ENCODE assay signal across 8 cellular contexts in the genomic region with DNA sequence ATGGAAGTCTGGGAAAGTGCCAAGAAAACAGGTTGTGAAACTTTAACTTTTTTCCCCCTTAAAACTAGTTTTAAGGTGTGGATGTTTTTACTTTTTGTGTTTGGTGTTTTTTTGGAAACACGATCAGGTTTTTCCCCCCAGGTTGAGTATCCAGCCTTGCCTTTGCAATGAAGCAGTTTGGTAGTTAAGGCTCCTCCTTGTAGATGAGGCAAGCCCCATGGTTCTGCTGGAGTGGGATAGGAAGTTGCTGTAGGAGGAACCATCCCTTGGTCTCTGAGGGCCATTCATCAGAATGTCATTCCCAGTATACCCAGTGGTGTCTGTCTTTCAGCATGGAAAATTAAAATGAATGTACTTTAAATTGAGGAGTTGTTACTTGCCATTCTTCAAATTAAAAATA. TPM values are rescaled to one million over a fixed set of nuclear protein-coding genes. Genes with fewer than 3 reads are reported as not detected.
DNase-seq lines count a peak whose midpoint lies in the region; ATAC-seq and TF ChIP-seq lines count a peak whose summit lies in the region.

No MANE protein-coding gene starts in this region.

- H3K36me3 Mint-ChIP-seq in natural killer cell treated with Interleukin-12 subunit alpha and Interleukin-12 subunit beta and Interleukin-15 and Interleukin-18, amount 100 ng/mL, for 72 hours, result peaks cover 7% of the 10 kb centered on the region

- no peaks in the 10 kb centered on the region for H3K9me3 Mint-ChIP-seq in natural killer cell treated with Interleukin-12 subunit alpha and Interleukin-12 subunit beta and Interleukin-15 and Interleukin-18, amount 100 ng/mL, for 72 hours

- H3K27me3 Mint-ChIP-seq in natural killer cell treated with Interleukin-12 subunit alpha and Interleukin-12 subunit beta and Interleukin-15 and Interleukin-18, amount 100 ng/mL, for 72 hours, result no peaks in the 10 kb centered on the region

- H3K79me2 ChIP-seq in DND-41 (ENCODE audit: insufficient read depth, low read length), result peaks cover 86% of the 10 kb centered on the region

- peaks cover 50 to 65% of the 10 kb centered on the region in 2 donors for H3K4me1 Mint-ChIP-seq in natural killer cell treated with Interleukin-12 subunit alpha and Interleukin-12 subunit beta and Interleukin-15 and Interleukin-18, amount 100 ng/mL, for 72 hours (ENCODE audit: low read depth in 2 of 2)

- no peak overlapping the region; the same call in 1 of the 2 replicates for H3K27ac ChIP-seq in DND-41 (ENCODE audit: low read length)

- H3K27me3 ChIP-seq in DND-41 (ENCODE audit: insufficient read depth, low read length, poor library complexity) (no peaks in the 10 kb centered on the region), MG63 (no peaks in the 10 kb centered on the region)

- peak overlapping the region; percentile 74 for H3K4me2 ChIP-seq in DND-41 (ENCODE audit: insufficient read depth, low read length)

- peaks cover 53% of the 10 kb centered on the region for H4K20me1 ChIP-seq in DND-41 (ENCODE audit: insufficient read depth, low read length)

- ATAC-seq in DND-41 (ENCODE audit: insufficient read depth, low read depth) (no peak), HG03095 (IDR thresholded peaks at IDR 0.05; ENCODE audit: unreplicated experiment) (no peak), HG03135 (IDR thresholded peaks at IDR 0.05; ENCODE audit: unreplicated experiment) (no peak)
- no peak for ATAC-seq in natural killer cell treated with Interleukin-12 subunit alpha and Interleukin-12 subunit beta and Interleukin-15 and Interleukin-18, amount 100 ng/mL, for 72 hours

- H3K9me3 ChIP-seq in DND-41 (ENCODE audit: insufficient read depth, low read length, severe bottlenecking), result no peaks in the 10 kb centered on the region
- no peaks in the 10 kb centered on the region for H3K9me3 ChIP-seq in MG63

- peak overlapping the region in 1 of 2 experiments; percentile 81; a peak in 1 of 4 replicates for H3K4me3 ChIP-seq in DND-41 (ENCODE audit: low read depth in 1 of 2, low read length in 2 of 2)
- peak overlapping the region; percentile 60 for H3K4me3 ChIP-seq in MG63
- no peak overlapping the region for H3K4me3 ChIP-seq in choroid plexus epithelial cell (ENCODE audit: low read depth, low read length)

- TF ChIP-seq CTCF in DND-41 (IDR thresholded peaks at IDR 0.05; ENCODE audit: borderline replicate concordance, extremely low read depth, low read length, poor library complexity, severe bottlenecking), result no peak
- no peak for TF ChIP-seq CTCF in choroid plexus epithelial cell (conservative IDR thresholded peaks at IDR 0.05; ENCODE audit: low read depth, low read length)

- H3K36me3 ChIP-seq in DND-41 (ENCODE audit: insufficient read depth, low read length) (no peaks in the 10 kb centered on the region; the same call in 1 of the 2 replicates), MG63 (no peaks in the 10 kb centered on the region)

- H2AFZ ChIP-seq in DND-41 (ENCODE audit: low read depth, low read length), result no peak overlapping the region

- no peak for DNase-seq in DND-41
- DNase-seq in MG63, result no peak
- peak; percentile 21 for DNase-seq in choroid plexus epithelial cell (ENCODE audit: low read depth)
- no peak for DNase-seq in natural killer cell treated with Interleukin-12 subunit alpha and Interleukin-12 subunit beta and Interleukin-15 and Interleukin-18, amount 100 ng/mL, for 72 hours (ENCODE audit: low spot score)
- DNase-seq in KG1 (lab: John Stamatoyannopoulos, UW), result no peak
- DNase-seq in activated effector memory CD4-positive, alpha-beta T cell treated with Interleukin-2 at 50 U/mL for 16 hours, result no peak

- H3K27ac Mint-ChIP-seq in natural killer cell treated with Interleukin-12 subunit alpha and Interleukin-12 subunit beta and Interleukin-15 and Interleukin-18, amount 100 ng/mL, for 72 hours, result peak overlapping the region; percentile 90

- peak overlapping the region; percentile 95; the same call in 1 of the 2 replicates for H3K9ac ChIP-seq in DND-41 (ENCODE audit: low read depth, low read length)

- H3K4me1 ChIP-seq in DND-41 (ENCODE audit: insufficient read depth, low read length), result peaks cover 48% of the 10 kb centered on the region

- H3K4me3 Mint-ChIP-seq in natural killer cell treated with Interleukin-12 subunit alpha and Interleukin-12 subunit beta and Interleukin-15 and Interleukin-18, amount 100 ng/mL, for 72 hours, result peak overlapping the region; percentile 97

RNA-seq across cellular contexts. Expression of gene CUL1, which starts 2.7 kb away (rescaled TPM):
- 32.0 and 37.7 TPM in 2 replicates for total RNA-seq in MG63 (2014; rRNA removed; shearing (Covaris generic); ENCODE audit: low replicate concordance)
- total RNA-seq in natural killer cell treated with Interleukin-12 subunit alpha and Interleukin-12 subunit beta and Interleukin-15 and Interleukin-18, amount 100 ng/mL, for 72 hours, result 10 to 100 TPM; 59.5 to 69.5 TPM
